ENCODE assay signal across 18 cellular contexts in genomic region chr3:44893097-44893496, GRCh38. TPM values are rescaled to one million over a fixed set of nuclear protein-coding genes. Genes with fewer than 3 reads are reported as not detected.
A peak's percentile ranks its signal among the peaks of the same experiment; 100 is the strongest.
DNase-seq lines count a peak whose midpoint lies in the region; ATAC-seq, FAIRE-seq and TF ChIP-seq lines count a peak whose summit lies in the region.
"Had no signal": no experiment of that assay in that cellular context is flagged by ENCODE, and none has a peak within 500 bp of the region (broad histone marks: within the 10 kb centered on the region; RNA-seq: fewer than 3 reads in every experiment).

No MANE protein-coding gene starts in this region.

- in situ Hi-C loops in astrocyte of the spinal cord (cut with HindIII; ENCODE audit: low sequenced_read_pairs), result no loop called here

- no peak for TF ChIP-seq CTCF in AG04450 (IDR thresholded peaks at IDR 0.05; ENCODE audit: low read depth, low read length)
- TF ChIP-seq CTCF in astrocyte of the spinal cord (IDR thresholded peaks at IDR 0.05; ENCODE audit: low read depth, low read length), result no peak

- ATAC-seq in stimulated activated effector memory CD8-positive, alpha-beta T cell treated with anti-CD3 and anti-CD28 coated beads, Interleukin-12 subunit alpha, Interleukin-12 subunit beta, amount 100 ng/mL, for 72 hours, result no peak
- ATAC-seq: activated T-helper 17 cell treated with anti-CD3 and anti-CD28 coated beads, Interleukin-2, amount 50 U/mL, for 72 hours; GM23338; psoas muscle; stimulated activated memory B cell treated with anti-CD40 and anti-IgM and Interleukin-4, amounts not matched to agents 10 μg/mL and 1 μg/mL and 100 μg/mL, for 72 hours had no signal

- peak overlapping the region; percentile 59 for H3K27ac ChIP-seq in AG04450 (ENCODE audit: low read depth, low read length)
- H3K27ac ChIP-seq: psoas muscle had no signal

- H3K4me3 Mint-ChIP-seq in stimulated activated effector memory CD8-positive, alpha-beta T cell treated with anti-CD3 and anti-CD28 coated beads, Interleukin-12 subunit alpha, Interleukin-12 subunit beta, amount 100 ng/mL, for 72 hours, result no peak overlapping the region
- H3K4me3 Mint-ChIP-seq: activated T-helper 17 cell treated with anti-CD3 and anti-CD28 coated beads, Interleukin-2, amount 50 U/mL, for 72 hours; GM23338; stimulated activated memory B cell treated with anti-CD40 and anti-IgM and Interleukin-4, amounts not matched to agents 10 μg/mL and 1 μg/mL and 100 μg/mL, for 72 hours had no signal

- CTCF ChIA-PET in AG04450 (lab: Charles Lee), result interaction anchor here (0.7 kb wide), 1 partner anchor 9 kb away, joined by 3 read pairs; no protein-coding TSS in a partner anchor

- H3K27me3 ChIP-seq in AG04450 (ENCODE audit: control insufficient read depth, insufficient read depth, low read length), result no peaks in the 10 kb centered on the region
- H3K27me3 ChIP-seq: MG63 had no signal

- no peaks in the 10 kb centered on the region for H3K4me1 Mint-ChIP-seq in stimulated activated effector memory CD8-positive, alpha-beta T cell treated with anti-CD3 and anti-CD28 coated beads, Interleukin-12 subunit alpha, Interleukin-12 subunit beta, amount 100 ng/mL, for 72 hours
- H3K4me1 Mint-ChIP-seq: activated T-helper 17 cell treated with anti-CD3 and anti-CD28 coated beads, Interleukin-2, amount 50 U/mL, for 72 hours; stimulated activated memory B cell treated with anti-CD40 and anti-IgM and Interleukin-4, amounts not matched to agents 10 μg/mL and 1 μg/mL and 100 μg/mL, for 72 hours had no signal

- H3K9me3 Mint-ChIP-seq in stimulated activated effector memory CD8-positive, alpha-beta T cell treated with anti-CD3 and anti-CD28 coated beads, Interleukin-12 subunit alpha, Interleukin-12 subunit beta, amount 100 ng/mL, for 72 hours, result no peaks in the 10 kb centered on the region
- H3K9me3 Mint-ChIP-seq: activated T-helper 17 cell treated with anti-CD3 and anti-CD28 coated beads, Interleukin-2, amount 50 U/mL, for 72 hours; GM23338; stimulated activated memory B cell treated with anti-CD40 and anti-IgM and Interleukin-4, amounts not matched to agents 10 μg/mL and 1 μg/mL and 100 μg/mL, for 72 hours had no signal

- no peak overlapping the region for H3K27ac Mint-ChIP-seq in stimulated activated effector memory CD8-positive, alpha-beta T cell treated with anti-CD3 and anti-CD28 coated beads, Interleukin-12 subunit alpha, Interleukin-12 subunit beta, amount 100 ng/mL, for 72 hours
- H3K27ac Mint-ChIP-seq: activated T-helper 17 cell treated with anti-CD3 and anti-CD28 coated beads, Interleukin-2, amount 50 U/mL, for 72 hours; GM23338; stimulated activated memory B cell treated with anti-CD40 and anti-IgM and Interleukin-4, amounts not matched to agents 10 μg/mL and 1 μg/mL and 100 μg/mL, for 72 hours had no signal

- TF ChIP-seq POLR2A in GM12891 (IDR thresholded peaks at IDR 0.05; ENCODE audit: low read depth, low read length), result no peak

- H3K36me3 Mint-ChIP-seq in stimulated activated effector memory CD8-positive, alpha-beta T cell treated with anti-CD3 and anti-CD28 coated beads, Interleukin-12 subunit alpha, Interleukin-12 subunit beta, amount 100 ng/mL, for 72 hours, result no peaks in the 10 kb centered on the region
- H3K36me3 Mint-ChIP-seq: stimulated activated memory B cell treated with anti-CD40 and anti-IgM and Interleukin-4, amounts not matched to agents 10 μg/mL and 1 μg/mL and 100 μg/mL, for 72 hours had no signal

- H3K9me3 ChIP-seq in AG04450 (ENCODE audit: control insufficient read depth, insufficient read depth, low read length), result no peaks in the 10 kb centered on the region
- H3K9me3 ChIP-seq: MG63, psoas muscle had no signal

- POLR2A ChIA-PET in AG04450 (lab: Yijun Ruan, JAX), result interaction anchor here (1.5 kb wide), 1 partner anchor 9 kb away, joined by 4 read pairs; no protein-coding TSS in a partner anchor

- FAIRE-seq in GM12891 (lab: Jason Lieb, UNC), result no peak

- H3K4me3 ChIP-seq in AG04450 (ENCODE audit: low read depth, low read length) (no peak overlapping the region), astrocyte of the spinal cord (ENCODE audit: low read depth, low read length) (no peak overlapping the region)
- H3K4me3 ChIP-seq: GM23338, MG63, psoas muscle had no signal

- DNase-seq in AG04450 (ENCODE audit: low read depth, low spot score), result peak; percentile 43
- DNase-seq in HT1080 (ENCODE audit: low read depth), result peak; percentile 86
- peak; percentile 77 for DNase-seq in astrocyte of the spinal cord (ENCODE audit: low read depth, low spot score)
- DNase-seq in iris pigment epithelial cell (ENCODE audit: low read depth), result peak; percentile 79
- DNase-seq in stimulated activated effector memory CD8-positive, alpha-beta T cell treated with anti-CD3 and anti-CD28 coated beads, Interleukin-12 subunit alpha, Interleukin-12 subunit beta, amount 100 ng/mL, for 72 hours (ENCODE audit: low spot score in 2 of 2), result no peak
- DNase-seq in NCI-H510A treated with DMSO at 0.1 percent for 48 hours (lab: John Stamatoyannopoulos, UW), result no peak
- DNase-seq in SHP77 treated with DMSO at 0.1 percent for 48 hours (lab: John Stamatoyannopoulos, UW), result no peak
- DNase-seq in GM12891 (ENCODE audit: insufficient read length, low spot score), result no peak
- DNase-seq: activated CD4-positive, alpha-beta T cell treated with anti-CD3 and anti-CD28 coated beads, Interleukin-2, amount 50 U/mL, for 48 hours; DND-41; MG63; OCI-M1; psoas muscle; T1000 had no signal

TF ChIP-seq in GM12891, 5 proteins besides CTCF, POLR2A, EP300 and RAD21:
- no peak for TF ChIP-seq SPI1 (IDR thresholded peaks at IDR 0.05; ENCODE audit: low read depth, low read length)
- no peak for TF ChIP-seq PAX5 (IDR thresholded peaks at IDR 0.05; ENCODE audit: insufficient read depth, low read length, severe bottlenecking)
- no peak for TF ChIP-seq POLR2AphosphoS5 (IDR thresholded peaks at IDR 0.05; ENCODE audit: low read depth, low read length)
- TF ChIP-seq TAF1 (IDR thresholded peaks at IDR 0.05; ENCODE audit: low read depth, low read length), result no peak
- no peak for TF ChIP-seq POU2F2 (IDR thresholded peaks at IDR 0.05; ENCODE audit: low read depth, low read length)
TF ChIP-seq in GM12891: peak in this region for 0.

RNA-seq across cellular contexts. Expression of gene TGM4, which starts 18.7 kb away (rescaled TPM):
- 0.02 and 0.12 TPM in 2 replicates for polyA plus RNA-seq in AG04450 (2011; rRNA removed)
- 0.13 TPM in 1 of 2 replicates, not detected in the other for polyA minus RNA-seq in AG04450 (2011; rRNA and poly(A)+ RNA removed)
- 0.03 TPM in 1 of 2 replicates, not detected in the other for total RNA-seq in HT1080 (2014; rRNA removed; shearing (Covaris generic))
- 0.05 and 0.09 TPM in 2 replicates for polyA plus RNA-seq in HT1080 (2015; cell fraction: cytosol; rRNA removed)
- 0.03 TPM in 1 of 2 replicates, not detected in the other for polyA plus RNA-seq in HT1080 (2015; cell fraction: nucleus; rRNA removed)
- polyA plus RNA-seq in GM12891 (2012; ENCODE audit: low read depth, missing spikeins), result not detected
- total RNA-seq: activated T-helper 17 cell treated with anti-CD3 and anti-CD28 coated beads, Interleukin-2, amount 50 U/mL, for 72 hours; GM23338; psoas muscle had no signal
- polyA plus RNA-seq: BJ, GM23338, psoas muscle had no signal

RNA-seq across cellular contexts. Expression of gene TMEM42, which starts 31.4 kb away (rescaled TPM):
- 25.7 TPM in 2 replicates for polyA plus RNA-seq in AG04450 (2011; rRNA removed)
- polyA minus RNA-seq in AG04450 (2011; rRNA and poly(A)+ RNA removed), result 11.6 and 15.0 TPM in 2 replicates
- 4.4 and 5.4 TPM in 2 replicates for total RNA-seq in HT1080 (2014; rRNA removed; shearing (Covaris generic))
- polyA plus RNA-seq in HT1080 (2015; cell fraction: cytosol; rRNA removed), result 7.6 and 12.9 TPM in 2 replicates
- 10.5 and 14.1 TPM in 2 replicates for polyA plus RNA-seq in HT1080 (2015; cell fraction: nucleus; rRNA removed)
- polyA plus RNA-seq in GM12891 (2012; ENCODE audit: low read depth, missing spikeins), result 10.5 TPM

Comparison
In these comparisons a context has a peak if more than half of its experiments do, and no peak if none do; other contexts are left out.
1. DNase-seq: peak in AG04450 (single experiment), HT1080 (single experiment), astrocyte of the spinal cord (single experiment) and iris pigment epithelial cell (single experiment); none in stimulated activated effector memory CD8-positive, alpha-beta T cell treated with anti-CD3 and anti-CD28 coated beads, Interleukin-12 subunit alpha, Interleukin-12 subunit beta, amount 100 ng/mL, for 72 hours (0 of 2), NCI-H510A treated with DMSO at 0.1 percent for 48 hours (single experiment), SHP77 treated with DMSO at 0.1 percent for 48 hours (single experiment) and GM12891 (single experiment).